Comparison of ENCODE assay signal across 15 cellular contexts in the genomic region with DNA sequence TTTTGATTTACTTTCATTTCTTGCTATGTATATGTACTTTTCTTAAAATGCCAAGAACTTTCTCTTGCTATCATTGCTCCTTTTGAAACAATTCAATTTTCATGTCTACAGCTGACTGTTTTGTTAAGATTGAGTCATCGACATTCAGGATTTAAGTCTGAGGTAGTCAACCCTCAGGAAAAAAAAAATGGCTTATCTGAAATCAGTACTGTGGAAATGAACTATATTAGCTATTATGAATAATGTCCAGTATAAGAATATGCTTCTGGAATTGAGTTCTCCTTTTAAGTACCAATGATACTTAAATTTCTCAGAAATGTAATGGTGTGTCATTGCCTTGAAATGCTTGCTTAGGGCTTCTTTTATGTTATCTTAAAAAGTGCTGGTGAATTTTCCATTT. TPM values are rescaled to one million over a fixed set of nuclear protein-coding genes. Genes with fewer than 3 reads are reported as not detected.
DNase-seq lines count a peak whose midpoint lies in the region; ATAC-seq and TF ChIP-seq lines count a peak whose summit lies in the region.
"Had no signal": no experiment of that assay in that cellular context is flagged by ENCODE, and none has a peak within 500 bp of the region (broad histone marks: within the 10 kb centered on the region; RNA-seq: fewer than 3 reads in every experiment).

No MANE protein-coding gene starts in this region.

- no peak for DNase-seq in stimulated activated naive CD8-positive, alpha-beta T cell treated with anti-CD3 and anti-CD28 coated beads, Interleukin-15, Interleukin-2, amounts not matched to agents 100 U/mL and 50 U/mL, for 24 hours
- DNase-seq in activated T-helper 2 cell treated with anti-CD3 and anti-CD28 coated beads, Interferon-gamma antibody, Interleukin-2, Interleukin-4, amounts not matched to agents 10 μg/mL and 5 μg/mL and 100 μg/mL, durations not matched to agents 14 hours and 24 hours and 36 hours (ENCODE audit: low spot score), result no peak
- DNase-seq in foreskin keratinocyte (peak in 1 of 2 donors; percentile 48), tibial artery (no peak), right lobe of liver (no peak), GM13977 (ENCODE audit: low spot score) (no peak), hippocampal formation (lab: John Stamatoyannopoulos, UW) (no peak)
- DNase-seq: activated CD4-positive, alpha-beta T cell treated with anti-CD3 and anti-CD28 coated beads, Interleukin-2, amount 50 U/mL, for 4 hours; NCI-H2227 treated with DMSO at 0.1 percent for 48 hours; SIG-M5; stimulated activated CD4-positive, alpha-beta T cell treated with anti-CD3 and anti-CD28 coated beads, Interleukin-4, amount 100 ng/mL, for 4 hours had no signal

- H3K27ac ChIP-seq in foreskin keratinocyte (peak overlapping the region; percentile 9), tibial artery (peak overlapping the region; percentile 40 to 42), right lobe of liver (no peak overlapping the region)
- H3K27ac ChIP-seq: KMS-11 had no signal

- H3K36me3 ChIP-seq in tibial artery (no peaks in the 10 kb centered on the region), right lobe of liver (peaks cover 0 to 4% (median 0%) of the 10 kb centered on the region in 4 donors)

- ATAC-seq in stimulated activated naive CD8-positive, alpha-beta T cell treated with anti-CD3 and anti-CD28 coated beads, Interleukin-15, Interleukin-2, amounts not matched to agents 100 U/mL and 50 U/mL, for 24 hours, result no peak
- peak; percentile 57 for ATAC-seq in foreskin keratinocyte
- ATAC-seq in right lobe of liver, result no peak
- ATAC-seq: esophagus mucosa had no signal

- intact Hi-C loops in activated T-helper 2 cell treated with anti-CD3 and anti-CD28 coated beads, Interferon-gamma antibody, Interleukin-2, Interleukin-4, amounts not matched to agents 10 μg/mL and 5 μg/mL and 100 μg/mL, durations not matched to agents 14 hours and 24 hours and 36 hours (cut with micrococcal nuclease), result loop anchor here (1.0 kb wide), 1 partner anchor 8 kb away; no protein-coding TSS in a partner anchor
- intact Hi-C loops in tibial artery (cut with DNase I; ENCODE audit: low total_unique reads), result no loop called here
- intact Hi-C loops in right lobe of liver (cut with DNase I), result no loop called here

- TF ChIP-seq POLR2A in right lobe of liver (IDR thresholded peaks at IDR 0.05), result no peak

- H3K27me3 Mint-ChIP-seq in stimulated activated naive CD8-positive, alpha-beta T cell treated with anti-CD3 and anti-CD28 coated beads, Interleukin-15, Interleukin-2, amounts not matched to agents 100 ng/mL and 50 ng/mL, for 24 hours, result no peaks in the 10 kb centered on the region
- no peaks in the 10 kb centered on the region for H3K27me3 Mint-ChIP-seq in activated T-helper 2 cell treated with anti-CD3 and anti-CD28 coated beads, Interferon-gamma antibody, Interleukin-2, Interleukin-4, amounts not matched to agents 10 μg/mL and 5 μg/mL and 100 μg/mL, durations not matched to agents 14 hours and 24 hours and 36 hours (ENCODE audit: low read depth)

- no peaks in the 10 kb centered on the region for H3K9me3 Mint-ChIP-seq in stimulated activated naive CD8-positive, alpha-beta T cell treated with anti-CD3 and anti-CD28 coated beads, Interleukin-15, Interleukin-2, amounts not matched to agents 100 ng/mL and 50 ng/mL, for 24 hours
- no peaks in the 10 kb centered on the region for H3K9me3 Mint-ChIP-seq in activated T-helper 2 cell treated with anti-CD3 and anti-CD28 coated beads, Interferon-gamma antibody, Interleukin-2, Interleukin-4, amounts not matched to agents 10 μg/mL and 5 μg/mL and 100 μg/mL, durations not matched to agents 14 hours and 24 hours and 36 hours

- H3K4me1 Mint-ChIP-seq in stimulated activated naive CD8-positive, alpha-beta T cell treated with anti-CD3 and anti-CD28 coated beads, Interleukin-15, Interleukin-2, amounts not matched to agents 100 ng/mL and 50 ng/mL, for 24 hours (ENCODE audit: low read depth), result peaks cover 96% of the 10 kb centered on the region
- H3K4me1 Mint-ChIP-seq in activated T-helper 2 cell treated with anti-CD3 and anti-CD28 coated beads, Interferon-gamma antibody, Interleukin-2, Interleukin-4, amounts not matched to agents 10 μg/mL and 5 μg/mL and 100 μg/mL, durations not matched to agents 14 hours and 24 hours and 36 hours (ENCODE audit: low read depth), result peaks cover 71% of the 10 kb centered on the region

- peaks cover 80% of the 10 kb centered on the region for H3K36me3 Mint-ChIP-seq in stimulated activated naive CD8-positive, alpha-beta T cell treated with anti-CD3 and anti-CD28 coated beads, Interleukin-15, Interleukin-2, amounts not matched to agents 100 ng/mL and 50 ng/mL, for 24 hours (ENCODE audit: low read depth)
- peaks cover 80% of the 10 kb centered on the region for H3K36me3 Mint-ChIP-seq in activated T-helper 2 cell treated with anti-CD3 and anti-CD28 coated beads, Interferon-gamma antibody, Interleukin-2, Interleukin-4, amounts not matched to agents 10 μg/mL and 5 μg/mL and 100 μg/mL, durations not matched to agents 14 hours and 24 hours and 36 hours (ENCODE audit: low read depth)

- no peaks in the 10 kb centered on the region for H3K27me3 ChIP-seq in foreskin keratinocyte
- H3K27me3 ChIP-seq in tibial artery, result no peaks in the 10 kb centered on the region
- no peaks in the 10 kb centered on the region for H3K27me3 ChIP-seq in right lobe of liver
- H3K27me3 ChIP-seq: BLaER1 treated with 17β-estradiol and CSF1 and Interleukin-3, amounts not matched to agents 10 nM and 100 nM had no signal

- H3K9me3 ChIP-seq in tibial artery, result no peaks in the 10 kb centered on the region
- no peaks in the 10 kb centered on the region for H3K9me3 ChIP-seq in right lobe of liver

- H3K4me3 ChIP-seq in tibial artery (no peak overlapping the region), right lobe of liver (no peak overlapping the region)
- H3K4me3 ChIP-seq: BLaER1 treated with 17β-estradiol and CSF1 and Interleukin-3, amounts not matched to agents 10 nM and 100 nM had no signal

- H3K4me3 Mint-ChIP-seq in stimulated activated naive CD8-positive, alpha-beta T cell treated with anti-CD3 and anti-CD28 coated beads, Interleukin-15, Interleukin-2, amounts not matched to agents 100 ng/mL and 50 ng/mL, for 24 hours, result peak overlapping the region; percentile 55
- no peak overlapping the region for H3K4me3 Mint-ChIP-seq in activated T-helper 2 cell treated with anti-CD3 and anti-CD28 coated beads, Interferon-gamma antibody, Interleukin-2, Interleukin-4, amounts not matched to agents 10 μg/mL and 5 μg/mL and 100 μg/mL, durations not matched to agents 14 hours and 24 hours and 36 hours (ENCODE audit: low read depth)

- peak overlapping the region; percentile 82 for H3K27ac Mint-ChIP-seq in stimulated activated naive CD8-positive, alpha-beta T cell treated with anti-CD3 and anti-CD28 coated beads, Interleukin-15, Interleukin-2, amounts not matched to agents 100 ng/mL and 50 ng/mL, for 24 hours
- H3K27ac Mint-ChIP-seq in activated T-helper 2 cell treated with anti-CD3 and anti-CD28 coated beads, Interferon-gamma antibody, Interleukin-2, Interleukin-4, amounts not matched to agents 10 μg/mL and 5 μg/mL and 100 μg/mL, durations not matched to agents 14 hours and 24 hours and 36 hours, result peak overlapping the region; percentile 87

- H3K4me1 ChIP-seq in foreskin keratinocyte (peaks cover 17% of the 10 kb centered on the region), tibial artery (peaks cover 4 to 92% (median 24%) of the 10 kb centered on the region in 4 donors), right lobe of liver (peaks cover 0 to 16% (median 0%) of the 10 kb centered on the region in 4 donors)

- WGBS in right lobe of liver (ENCODE audit: insufficient coverage, low coverage, low lambda C conversion rate, missing lambda C conversion rate), result 81% methylated on average over 1 of the region's 1 CpG

- TF ChIP-seq CTCF in foreskin keratinocyte (conservative IDR thresholded peaks at IDR 0.05), result no peak
- TF ChIP-seq CTCF in tibial artery (IDR thresholded peaks at IDR 0.05), result no peak
- no peak for TF ChIP-seq CTCF in right lobe of liver (IDR thresholded peaks at IDR 0.05)
- TF ChIP-seq CTCF in GM13977 (IDR thresholded peaks at IDR 0.05; ENCODE audit: extremely low read depth, insufficient read depth, missing control alignments), result no peak

- in situ Hi-C loops in GM13977 (cut with MboI; ENCODE audit: low pct_unique_long_range_greater_than_20kb, low sequenced_read_pairs, unreplicated experiment), result no loop called here

RNA-seq across cellular contexts. Expression of gene TNFAIP8, which starts 37.9 kb away (rescaled TPM):
- 112 and 117 TPM in 2 replicates for total RNA-seq in activated T-helper 2 cell treated with anti-CD3 and anti-CD28 coated beads, Interferon-gamma antibody, Interleukin-2, Interleukin-4, amounts not matched to agents 10 μg/mL and 5 μg/mL and 100 μg/mL, durations not matched to agents 14 hours and 24 hours and 36 hours
- 17.1 and 19.4 TPM in 2 replicates for total RNA-seq in foreskin keratinocyte
- polyA plus RNA-seq in foreskin keratinocyte, result 7.6 and 8.2 TPM in 2 replicates
- 10 to 100 TPM in 2 of 6 experiments, 1 to 10 TPM in 4; 2.2 to 26.7 (median 5.4) TPM for total RNA-seq in right lobe of liver

RNA-seq across cellular contexts. Expression of gene HSD17B4, which starts 58.6 kb away (rescaled TPM):
- 81.1 and 88.1 TPM in 2 replicates for total RNA-seq in activated T-helper 2 cell treated with anti-CD3 and anti-CD28 coated beads, Interferon-gamma antibody, Interleukin-2, Interleukin-4, amounts not matched to agents 10 μg/mL and 5 μg/mL and 100 μg/mL, durations not matched to agents 14 hours and 24 hours and 36 hours
- 119 and 124 TPM in 2 replicates for total RNA-seq in foreskin keratinocyte
- 89.8 and 97.6 TPM in 2 replicates for polyA plus RNA-seq in foreskin keratinocyte
- total RNA-seq in right lobe of liver, result 100 to 1,000 TPM; 380 to 571 (median 473) TPM

Comparison
In these comparisons a context has a peak if more than half of its experiments do, and no peak if none do; other contexts are left out.
1. H3K27ac ChIP-seq: peak in foreskin keratinocyte (single experiment) and tibial artery (2 of 2); none in right lobe of liver (0 of 3).